8 cellular contexts compared by ENCODE assay signal in genomic region chr11:46845740-46846509, GRCh38. TPM values are rescaled to one million over a fixed set of nuclear protein-coding genes. Genes with fewer than 3 reads are reported as not detected.
DNase-seq lines count a peak whose midpoint lies in the region; ATAC-seq and TF ChIP-seq lines count a peak whose summit lies in the region.

TSS of gene CKAP5 (minus strand) at chr11:46846280. CDS start at chr11:46821231, 25,049 bp downstream.

- peak within 1 kb of the TSS; percentile 95 for H3K4me3 ChIP-seq in BJ (ENCODE audit: low read depth, low read length)
- H3K4me3 ChIP-seq in colonic mucosa, result peak within 1 kb of the TSS; percentile 92

- H3K4me3 Mint-ChIP-seq in activated CD4-positive, alpha-beta T cell treated with anti-CD3 and anti-CD28 coated beads, Interleukin-2, amount 10 ng/mL, durations not matched to agents 24 days and 14 days, result peak within 1 kb of the TSS; percentile 88

- H3K9me3 ChIP-seq in colonic mucosa, result no peaks in the 10 kb centered on the region

- H3K27me3 ChIP-seq in BJ (ENCODE audit: control insufficient read depth, insufficient read depth, low read length), result no peaks in the 10 kb centered on the region
- no peaks in the 10 kb centered on the region for H3K27me3 ChIP-seq in colonic mucosa
- no peaks in the 10 kb centered on the region for H3K27me3 ChIP-seq in layer of hippocampus (ENCODE audit: control insufficient read depth, insufficient read depth, low read length)

- intact Hi-C loops in activated CD4-positive, alpha-beta T cell treated with anti-CD3 and anti-CD28 coated beads, Interleukin-2, amount 10 ng/mL, durations not matched to agents 24 days and 14 days (cut with micrococcal nuclease), result loop anchor here (1.0 to 5.0 kb wide), 3 partner anchors 20 to 331 kb away; partner anchors contain the start of genes ARHGAP1 and ZNF408
- intact Hi-C loops in colonic mucosa (cut with DNase I), result loop anchor here (1.0 kb wide), 1 partner anchor 19 kb away; no protein-coding TSS in a partner anchor

- H3K27ac ChIP-seq in colonic mucosa (peak within 1 kb of the TSS; percentile 78), layer of hippocampus (ENCODE audit: low read depth, low read length) (peak within 1 kb of the TSS; percentile 48)

- no peaks in the 10 kb centered on the region for H3K27me3 Mint-ChIP-seq in activated CD4-positive, alpha-beta T cell treated with anti-CD3 and anti-CD28 coated beads, Interleukin-2, amount 10 ng/mL, durations not matched to agents 24 days and 14 days

- no peaks in the 10 kb centered on the region; the same call in 1 of the 2 replicates for H3K36me3 ChIP-seq in BJ (ENCODE audit: control insufficient read depth, insufficient read depth, low read length)
- H3K36me3 ChIP-seq in colonic mucosa, result no peaks in the 10 kb centered on the region

- peak; percentile 90 for ATAC-seq in HG03439 (IDR thresholded peaks at IDR 0.05; ENCODE audit: unreplicated experiment)

- POLR2A ChIA-PET in BJ (lab: Charles Lee), result no interaction called here

- peak within 1 kb of the TSS; percentile 80 to 88 for H3K9ac ChIP-seq in colonic mucosa (ENCODE audit: low read depth in 2 of 2, low read length in 2 of 2)

- H3K9me3 Mint-ChIP-seq in activated CD4-positive, alpha-beta T cell treated with anti-CD3 and anti-CD28 coated beads, Interleukin-2, amount 10 ng/mL, durations not matched to agents 24 days and 14 days, result no peaks in the 10 kb centered on the region

- TF ChIP-seq CTCF in BJ (IDR thresholded peaks at IDR 0.05; ENCODE audit: insufficient read depth, low read depth, low read length), result no peak
- TF ChIP-seq CTCF in colonic mucosa (IDR thresholded peaks at IDR 0.05), result no peak

- peaks cover 8% of the 10 kb centered on the region for H3K4me1 ChIP-seq in colonic mucosa

- CTCF ChIA-PET in BJ (lab: Yijun Ruan, JAX), result interaction anchor here (0.8 to 1.3 kb wide), 4 partner anchors 9 to 316 kb away, joined by 3 to 5 read pairs (median 4); no protein-coding TSS in a partner anchor

- DNase-seq in BJ (ENCODE audit: low read depth), result peak; percentile 59
- peak; percentile 93 for DNase-seq in GM19238 (ENCODE audit: insufficient read length, low spot score)
- DNase-seq in NCI-H510A treated with DMSO at 0.1 percent for 48 hours (lab: John Stamatoyannopoulos, UW), result peak; percentile 25
- DNase-seq in activated CD4-positive, alpha-beta T cell treated with anti-CD3 and anti-CD28 coated beads, Interleukin-2, amount 10 ng/mL, durations not matched to agents 24 days and 14 days, result peak; percentile 97
- peak; percentile 94 for DNase-seq in colonic mucosa
- DNase-seq in stimulated activated CD4-positive, alpha-beta T cell treated with anti-CD3 and anti-CD28 coated beads, Interleukin-1b, Interleukin-23, amount 100 ng/mL, for 24 hours (ENCODE audit: low read depth in 4 of 4, low spot score in 1 of 4), result peak; percentile 62 to 80 (median 72)

- H3K36me3 Mint-ChIP-seq in activated CD4-positive, alpha-beta T cell treated with anti-CD3 and anti-CD28 coated beads, Interleukin-2, amount 10 ng/mL, durations not matched to agents 24 days and 14 days (ENCODE audit: low read depth), result peaks cover 7% of the 10 kb centered on the region

- peaks cover 35% of the 10 kb centered on the region for H3K4me1 Mint-ChIP-seq in activated CD4-positive, alpha-beta T cell treated with anti-CD3 and anti-CD28 coated beads, Interleukin-2, amount 10 ng/mL, durations not matched to agents 24 days and 14 days

- peak within 1 kb of the TSS; percentile 97 for H3K27ac Mint-ChIP-seq in activated CD4-positive, alpha-beta T cell treated with anti-CD3 and anti-CD28 coated beads, Interleukin-2, amount 10 ng/mL, durations not matched to agents 24 days and 14 days

RNA-seq across cellular contexts. Expression of gene CKAP5, which starts in this region (rescaled TPM):
- 84.0 and 111 TPM in 2 replicates for polyA plus RNA-seq in BJ (2011; rRNA removed)
- 80.1 and 82.1 TPM in 2 replicates for polyA minus RNA-seq in BJ (2011; rRNA and poly(A)+ RNA removed)
- 124 and 133 TPM in 2 replicates for total RNA-seq in activated CD4-positive, alpha-beta T cell treated with anti-CD3 and anti-CD28 coated beads, Interleukin-2, amount 10 ng/mL, durations not matched to agents 24 days and 14 days
- 100 to 1,000 TPM in 1 of 2 donors, 10 to 100 TPM in 1; 71.2 to 105 TPM for total RNA-seq in colonic mucosa

Comparison
In these comparisons a context has a peak if more than half of its experiments do, and no peak if none do; other contexts are left out.
1. Peak in every context shown above with its lines: DNase-seq, ATAC-seq, H3K4me3 ChIP-seq and H3K27ac ChIP-seq.
2. DNase-seq: peak in every context shown above with its lines; median percentile 97 in activated CD4-positive, alpha-beta T cell treated with anti-CD3 and anti-CD28 coated beads, Interleukin-2, amount 10 ng/mL, durations not matched to agents 24 days and 14 days; 94 in colonic mucosa; 93 in GM19238; 72 in stimulated activated CD4-positive, alpha-beta T cell treated with anti-CD3 and anti-CD28 coated beads, Interleukin-1b, Interleukin-23, amount 100 ng/mL, for 24 hours; 59 in BJ; 25 in NCI-H510A treated with DMSO at 0.1 percent for 48 hours.